Comparison of ENCODE assay signal across 18 cellular contexts in genomic region chr2:118078734-118079133, GRCh38. TPM values are rescaled to one million over a fixed set of nuclear protein-coding genes. Genes with fewer than 3 reads are reported as not detected.
DNase-seq lines count a peak whose midpoint lies in the region; ATAC-seq, FAIRE-seq and TF ChIP-seq lines count a peak whose summit lies in the region.
"Had no signal": no experiment of that assay in that cellular context is flagged by ENCODE, and none has a peak within 500 bp of the region (broad histone marks: within the 10 kb centered on the region; RNA-seq: fewer than 3 reads in every experiment).

No MANE protein-coding gene starts in this region.

- DNase-seq in HT-29 (ENCODE audit: low spot score), result peak; percentile 46
- peak; percentile 32 for DNase-seq in bronchial epithelial cell (ENCODE audit: low read depth)
- DNase-seq in trophoblast cell, result peak; percentile 29 to 66
- DNase-seq in urothelium cell line (ENCODE audit: low spot score), result no peak
- DNase-seq in activated T-cell treated with anti-CD3 and anti-CD28 coated beads, Interleukin-2, amount 50 U/mL, for 1 hour, result no peak
- DNase-seq: C1 segment of cervical spinal cord; CD4-positive, alpha-beta T cell; DMS79 treated with DMSO at 0.1 percent for 48 hours; EL; GM23248 had no signal

- WGBS in trophoblast cell (ENCODE audit: extremely low coverage, insufficient coverage, insufficient read length), result no CpG with 5 or more reads among the region's 3 CpGs

- no peaks in the 10 kb centered on the region for H3K79me1 ChIP-seq in trophoblast cell (ENCODE audit: low read length)

- no peak overlapping the region for H2AFZ ChIP-seq in trophoblast cell (ENCODE audit: insufficient read depth, low read length, poor library complexity)
- H2AFZ ChIP-seq: GM23248 had no signal

- H3K4me3 ChIP-seq in bronchial epithelial cell (ENCODE audit: low read depth, low read length) (no peak overlapping the region), trophoblast cell (ENCODE audit: low read depth, low read length) (no peak overlapping the region)
- H3K4me3 ChIP-seq: GM23248 had no signal

- no peak overlapping the region for H3K14ac ChIP-seq in trophoblast cell (ENCODE audit: low read length)

- no peak overlapping the region for H2BK12ac ChIP-seq in trophoblast cell (ENCODE audit: low read length)

- H3K4ac ChIP-seq in trophoblast cell (ENCODE audit: low read depth, low read length), result no peak overlapping the region

- no peak overlapping the region for H3K9ac ChIP-seq in trophoblast cell (ENCODE audit: low read length)
- H3K9ac ChIP-seq: GM23248 had no signal

- no peak overlapping the region for H3K23ac ChIP-seq in trophoblast cell (ENCODE audit: low read length)

- H3K79me2 ChIP-seq in trophoblast cell (ENCODE audit: control insufficient read depth, insufficient read depth, low read length, poor library complexity), result no peaks in the 10 kb centered on the region

- no peak overlapping the region for H4K8ac ChIP-seq in trophoblast cell (ENCODE audit: low read depth, low read length)

- no peak overlapping the region for H3K4me2 ChIP-seq in trophoblast cell (ENCODE audit: low read length)

- ATAC-seq in GM19351 (IDR thresholded peaks at IDR 0.05; ENCODE audit: unreplicated experiment) (no peak), GM18867 (IDR thresholded peaks at IDR 0.05; ENCODE audit: unreplicated experiment) (no peak)
- ATAC-seq: HCT116 had no signal

- no peaks in the 10 kb centered on the region for H3K4me1 ChIP-seq in trophoblast cell (ENCODE audit: control insufficient read depth in 1 of 2, insufficient read depth in 2 of 2, low read length in 2 of 2)

- H2AK5ac ChIP-seq in trophoblast cell (ENCODE audit: low read length), result no peak overlapping the region

- H2BK120ac ChIP-seq in trophoblast cell (ENCODE audit: insufficient read depth, low read length, poor library complexity), result no peak overlapping the region

- no peaks in the 10 kb centered on the region for H3K9me3 ChIP-seq in trophoblast cell (ENCODE audit: insufficient read depth, low read depth, low read length)

- FAIRE-seq in bronchial epithelial cell (lab: Jason Lieb, UNC) (no peak), urothelium cell line (lab: Jason Lieb, UNC) (peak; percentile 80)
- FAIRE-seq: A204.1, G401.6, GM12891, H54, HTR-8/SVneo had no signal

- H4K91ac ChIP-seq in trophoblast cell (ENCODE audit: low read depth, low read length), result no peak overlapping the region

- H3K36me3 ChIP-seq in bronchial epithelial cell (ENCODE audit: control insufficient read depth, insufficient read depth, low read length) (no peaks in the 10 kb centered on the region), trophoblast cell (ENCODE audit: control insufficient read depth in 1 of 2, insufficient read depth in 2 of 2, low read length in 2 of 2) (no peaks in the 10 kb centered on the region)

- H4K12ac ChIP-seq in trophoblast cell (ENCODE audit: low read depth, low read length), result no peak overlapping the region

- H2BK5ac ChIP-seq in trophoblast cell (ENCODE audit: low read depth, low read length, poor library complexity), result no peak overlapping the region

- no peak overlapping the region for H3K18ac ChIP-seq in trophoblast cell (ENCODE audit: low read length)

- peaks cover 1% of the 10 kb centered on the region for H3K27me3 ChIP-seq in bronchial epithelial cell (ENCODE audit: control insufficient read depth, insufficient read depth, low read length)
- H3K27me3 ChIP-seq in trophoblast cell (ENCODE audit: insufficient read depth, low read length), result no peaks in the 10 kb centered on the region

- no peak overlapping the region for H3K27ac ChIP-seq in trophoblast cell (ENCODE audit: low read depth, low read length)
- H3K27ac ChIP-seq: GM23248 had no signal

- no peak for TF ChIP-seq CTCF in bronchial epithelial cell (IDR thresholded peaks at IDR 0.05; ENCODE audit: insufficient read depth, low read length, severe bottlenecking)

RNA-seq across cellular contexts. Expression of gene INSIG2, which starts 9.5 kb away (rescaled TPM):
- 4.4 and 4.9 TPM in 2 replicates for total RNA-seq in HT-29 (2014; rRNA removed; shearing (Covaris generic))
- 10.5 and 20.4 TPM in 2 replicates for total RNA-seq in bronchial epithelial cell
- 7.8 and 8.2 TPM in 2 replicates for polyA plus RNA-seq in trophoblast cell (2013)

Comparison
In these comparisons a context has a peak if more than half of its experiments do, and no peak if none do; other contexts are left out.
1. DNase-seq: peak in HT-29 (single experiment), bronchial epithelial cell (single experiment) and trophoblast cell (2 of 2); none in urothelium cell line (single experiment) and activated T-cell treated with anti-CD3 and anti-CD28 coated beads, Interleukin-2, amount 50 U/mL, for 1 hour (single experiment).